ENCODE assay signal across 11 cellular contexts in genomic region chr10:48439581-48440041, GRCh38.
DNase-seq lines count a peak whose midpoint lies in the region; ATAC-seq, FAIRE-seq and TF ChIP-seq lines count a peak whose summit lies in the region.
"Had no signal": no experiment of that assay in that cellular context is flagged by ENCODE, and none has a peak within 500 bp of the region (broad histone marks: within the 10 kb centered on the region; RNA-seq: fewer than 3 reads in every experiment).

No MANE protein-coding gene starts in this region.

- H3K9me3 ChIP-seq in endodermal cell (ENCODE audit: control insufficient read depth, low read length): no peaks in the 10 kb centered on the region
- no peaks in the 10 kb centered on the region for H3K9me3 ChIP-seq in HepG2 (ENCODE audit: low read length)
- H3K9me3 ChIP-seq in thyroid gland: no peaks in the 10 kb centered on the region
- H3K9me3 ChIP-seq: Caco-2 had no signal

- CTCF ChIA-PET in HepG2 (lab: Yijun Ruan, JAX; ENCODE audit: low intra/inter-chr PET ratio, low total read pairs): no interaction called here

- TF ChIP-seq RAD21 in HepG2 (CRISPR knock-in tag; IDR thresholded peaks at IDR 0.05): no peak

- no peaks in the 10 kb centered on the region for H3K9me3 Mint-ChIP-seq in endodermal cell

- H4K20me1 ChIP-seq in HepG2 (ENCODE audit: insufficient read depth, low read length): no peaks in the 10 kb centered on the region

- H3K36me3 ChIP-seq in endodermal cell (ENCODE audit: control insufficient read depth, insufficient read depth, low read length): peaks cover 16% of the 10 kb centered on the region
- H3K36me3 ChIP-seq in HepG2 (replicated peaks in 1 of 2; ENCODE audit: control insufficient read depth in 1 of 2, insufficient read depth in 2 of 2, low read length in 2 of 2): no peaks in the 10 kb centered on the region; a peak in 1 of 5 replicates
- H3K36me3 ChIP-seq in thyroid gland: no peaks in the 10 kb centered on the region

- TF ChIP-seq CTCF in endodermal cell (conservative IDR thresholded peaks at IDR 0.05) (no peak), HepG2 (CRISPR knock-in tag; IDR thresholded peaks at IDR 0.05) (peak; percentile 49), thyroid gland (IDR thresholded peaks at IDR 0.05) (no peak)

- in situ Hi-C loops in HepG2 (cut with HindIII; ENCODE audit: extremely low pct_ligation_motif_present, low pct_unique_long_range_greater_than_20kb): no loop called here

- peaks cover 15% of the 10 kb centered on the region for H3K27me3 Mint-ChIP-seq in endodermal cell (ENCODE audit: insufficient read depth)

- intact Hi-C loops in HepG2 (cut with micrococcal nuclease; ENCODE audit: unreplicated experiment) (no loop called here), thyroid gland (cut with DNase I) (loop anchor here (10.0 kb wide), 1 partner anchor 215 kb away; no protein-coding TSS in a partner anchor)

- H3K4me1 Mint-ChIP-seq in endodermal cell: peaks cover 36% of the 10 kb centered on the region

- H3K4me1 ChIP-seq in endodermal cell (ENCODE audit: control insufficient read depth, insufficient read depth, low read length): peaks cover 14% of the 10 kb centered on the region
- H3K4me1 ChIP-seq in HepG2 (ENCODE audit: insufficient read depth, low read length): peaks cover 19% of the 10 kb centered on the region
- peaks cover 28 to 38% of the 10 kb centered on the region in 2 donors for H3K4me1 ChIP-seq in thyroid gland

- no TSS peak for BruUV-seq in HepG2 (replicated peaks; lab: Mats Ljungman, UMichigan)

- peak overlapping the region; percentile 58 for H3K4me2 ChIP-seq in HepG2 (ENCODE audit: low read depth, low read length)

- no peak overlapping the region for H3K27ac Mint-ChIP-seq in endodermal cell

- H3K4me3 Mint-ChIP-seq in endodermal cell: no peak overlapping the region

- peak; percentile 63 for FAIRE-seq in HepG2 (lab: Jason Lieb, UNC)

- ATAC-seq in HepG2: peak; percentile 78
- ATAC-seq in HG02610 (IDR thresholded peaks at IDR 0.05; ENCODE audit: unreplicated experiment): no peak

- DNase-seq in NCI-H146 (lab: John Stamatoyannopoulos, UW) (peak; percentile 7), NCI-H146 treated with DMSO at 0.1 percent for 48 hours (lab: John Stamatoyannopoulos, UW; ENCODE audit: unreplicated experiment) (no peak), endodermal cell (peak; percentile 50), HepG2 (ENCODE audit: low spot score) (peak; percentile 65), thyroid gland (peak; percentile 70 to 73), D341Med (ENCODE audit: low spot score) (no peak), NCI-H1105 treated with DMSO at 0.1 percent for 48 hours (lab: John Stamatoyannopoulos, UW) (no peak)
- DNase-seq: 8988T had no signal

- no peaks in the 10 kb centered on the region for H3K79me2 ChIP-seq in HepG2 (ENCODE audit: insufficient read depth, low read length)

- no peak overlapping the region for H2AFZ ChIP-seq in HepG2 (ENCODE audit: low read length)

- POLR2A ChIA-PET in HepG2 (lab: Yijun Ruan, JAX): no interaction called here

- peaks cover 20% of the 10 kb centered on the region for H3K36me3 Mint-ChIP-seq in endodermal cell (ENCODE audit: low read depth)

- TF ChIP-seq EP300 in HepG2 (IDR thresholded peaks at IDR 0.05; ENCODE audit: low read depth in 2 of 2, low read length in 2 of 2) (0 out of 4 replicates have a peak, but pooled peaks of 1 of the 2 experiments have one; percentile 7), HepG2 (CRISPR knock-in tag; IDR thresholded peaks at IDR 0.05; ENCODE audit: borderline replicate concordance) (no peak)

- no peak overlapping the region for H3K27ac ChIP-seq in endodermal cell (ENCODE audit: low read depth, low read length)
- no peak overlapping the region for H3K27ac ChIP-seq in HepG2 (ENCODE audit: extremely low read length, insufficient read depth, low read length)
- H3K27ac ChIP-seq in thyroid gland: peak overlapping the region; percentile 66 to 92 (median 86)

- no peaks in the 10 kb centered on the region for H3K27me3 ChIP-seq in endodermal cell (ENCODE audit: control insufficient read depth, insufficient read depth, low read length, poor library complexity, severe bottlenecking)
- no peaks in the 10 kb centered on the region for H3K27me3 ChIP-seq in HepG2 (ENCODE audit: control insufficient read depth in 1 of 2, insufficient read depth in 2 of 2, low read length in 2 of 2)
- no peaks in the 10 kb centered on the region for H3K27me3 ChIP-seq in thyroid gland

- H3K4me3 ChIP-seq in endodermal cell (ENCODE audit: low read length) (no peak overlapping the region), HepG2 (replicated peaks in 1 of 3; ENCODE audit: insufficient read depth in 1 of 3, low read depth in 2 of 3, low read length in 3 of 3) (no peak overlapping the region; a peak in 1 of 6 replicates), thyroid gland (replicated peaks in 1 of 3) (no peak overlapping the region)
- H3K4me3 ChIP-seq: smooth muscle cell had no signal

- H3K9ac ChIP-seq in endodermal cell (ENCODE audit: extremely low read depth, low read length, poor library complexity, severe bottlenecking) (no peak overlapping the region), HepG2 (ENCODE audit: insufficient read depth, low read depth, low read length) (no peak overlapping the region)

- WGBS in endodermal cell (ENCODE audit: insufficient coverage in 1 of 2, insufficient read length in 1 of 2), 2 experiments: 85 to 92% methylated on average over 8 to 10 of the region's 10 CpGs
- 5% methylated on average over 10 of the region's 10 CpGs for WGBS in HepG2 (ENCODE audit: low lambda C conversion rate)
- WGBS in thyroid gland, 2 donors: 25 to 34% methylated on average over 10 of the region's 10 CpGs

- TF ChIP-seq POLR2A in HepG2 (IDR thresholded peaks at IDR 0.05; ENCODE audit: insufficient read depth in 1 of 2, low read depth in 2 of 2, low read length in 2 of 2) (no peak), thyroid gland (IDR thresholded peaks at IDR 0.05) (peak in 1 of 2 donors; percentile 52)

TF ChIP-seq in HepG2, 621 proteins besides CTCF, POLR2A, EP300 and RAD21 (continues in another document):
- TF ChIP-seq CREB1 (IDR thresholded peaks at IDR 0.05) (no peak), CREB1 (CRISPR knock-in tag; IDR thresholded peaks at IDR 0.05) (peak; percentile 40; the same call in 1 of the 2 replicates), SKIL (CRISPR knock-in tag; IDR thresholded peaks at IDR 0.05; ENCODE audit: borderline replicate concordance) (peak; percentile 58; the same call in 1 of the 2 replicates), HNRNPK (IDR thresholded peaks at IDR 0.05; ENCODE audit: low read depth, low read length, poor library complexity, severe bottlenecking) (no peak), MTA1 (CRISPR knock-in tag; IDR thresholded peaks at IDR 0.05; ENCODE audit: borderline replicate concordance) (peak; percentile 62; the same call in 1 of the 2 replicates), HDAC2 (CRISPR knock-in tag; IDR thresholded peaks at IDR 0.05) (peak; percentile 45; the same call in 1 of the 2 replicates), NR2F6 (IDR thresholded peaks at IDR 0.05) (no peak), NR2F6 (CRISPR knock-in tag; IDR thresholded peaks at IDR 0.05) (peak; percentile 31; the same call in 1 of the 2 replicates), FOXO1 (CRISPR knock-in tag; IDR thresholded peaks at IDR 0.05) (peak; percentile 52; the same call in 1 of the 2 replicates), CEBPG (CRISPR knock-in tag; IDR thresholded peaks at IDR 0.05) (peak; percentile 56), RXRA (CRISPR knock-in tag; IDR thresholded peaks at IDR 0.05) (peak; percentile 96), SAP130 (CRISPR knock-in tag; IDR thresholded peaks at IDR 0.05; ENCODE audit: low read depth) (peak; percentile 51; the same call in 1 of the 2 replicates), RXRB (CRISPR knock-in tag; IDR thresholded peaks at IDR 0.05; ENCODE audit: borderline replicate concordance) (peak; percentile 96), NCOR1 (IDR thresholded peaks at IDR 0.05; ENCODE audit: borderline replicate concordance, low read length) (0 out of 2 replicates have a peak, but pooled peaks have one; percentile 21), NFYB (CRISPR knock-in tag; IDR thresholded peaks at IDR 0.05) (no peak), ZNF414 (CRISPR knock-in tag; IDR thresholded peaks at IDR 0.05) (0 out of 2 replicates have a peak, but pooled peaks have one; percentile 49), ZGPAT (CRISPR knock-in tag; IDR thresholded peaks at IDR 0.05) (peak; percentile 49; the same call in 1 of the 2 replicates)

Comparison
In these comparisons a context has a peak if more than half of its experiments do, and no peak if none do; other contexts are left out.
1. DNase-seq: peak in NCI-H146 (single experiment), endodermal cell (single experiment), HepG2 (single experiment) and thyroid gland (2 of 2); none in NCI-H146 treated with DMSO at 0.1 percent for 48 hours (single experiment), D341Med (single experiment) and NCI-H1105 treated with DMSO at 0.1 percent for 48 hours (single experiment).
2. H3K27ac ChIP-seq: peak in thyroid gland (3 of 3); none in endodermal cell (single experiment) and HepG2 (single experiment).